In the genomic region with DNA sequence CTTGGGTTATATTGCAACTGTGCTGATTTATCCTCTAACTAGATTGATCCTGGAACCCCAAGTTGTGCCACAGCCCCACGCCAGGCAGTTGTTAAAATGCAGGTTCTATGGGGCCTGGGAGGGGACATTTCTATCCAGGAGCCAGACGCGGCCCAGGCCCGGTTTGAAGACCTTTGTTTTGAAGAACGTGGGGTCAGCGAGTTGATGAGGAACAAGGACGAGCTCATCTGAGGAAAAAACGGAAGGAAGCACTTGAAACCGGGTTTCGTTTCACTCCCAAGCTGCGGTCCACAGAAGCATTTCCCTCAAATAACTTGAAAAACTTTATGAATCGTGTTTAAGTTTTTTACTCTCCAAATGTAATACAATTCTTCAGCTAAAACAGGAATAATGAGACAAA, we compare ENCODE assay signal across 12 cellular contexts.
A peak's percentile ranks its signal among the peaks of the same experiment; 100 is the strongest.
DNase-seq lines count a peak whose midpoint lies in the region; ATAC-seq and TF ChIP-seq lines count a peak whose summit lies in the region.
"Had no signal": no experiment of that assay in that cellular context is flagged by ENCODE, and none has a peak within 500 bp of the region (broad histone marks: within the 10 kb centered on the region; RNA-seq: fewer than 3 reads in every experiment).

No MANE protein-coding gene starts in this region.

- intact Hi-C loops in CD14-positive monocyte (cut with micrococcal nuclease) (no loop called here), esophagus muscularis mucosa (cut with DNase I) (no loop called here)

- H3K9me3 Mint-ChIP-seq in CD14-positive monocyte (peaks cover 0 to 1% (median 0%) of the 10 kb centered on the region in 7 donors), nephron progenitor cell (peaks cover 14% of the 10 kb centered on the region), GM23338 (no peaks in the 10 kb centered on the region)
- no peaks in the 10 kb centered on the region for H3K9me3 Mint-ChIP-seq in activated naive CD8-positive, alpha-beta T cell treated with anti-CD3 and anti-CD28 coated beads, Interleukin-2, amount 50 U/mL, for 24 hours
- H3K9me3 Mint-ChIP-seq: activated naive CD4-positive, alpha-beta T cell treated with anti-CD3 and anti-CD28 coated beads, Interleukin-2, amount 50 U/mL, for 72 hours had no signal

- H3K4me3 ChIP-seq in GM23338 (no peak overlapping the region), esophagus muscularis mucosa (no peak overlapping the region)

- H3K4me3 Mint-ChIP-seq in CD14-positive monocyte: peak overlapping the region; percentile 66 to 84
- H3K4me3 Mint-ChIP-seq in activated naive CD8-positive, alpha-beta T cell treated with anti-CD3 and anti-CD28 coated beads, Interleukin-2, amount 50 U/mL, for 24 hours: no peak overlapping the region
- no peak overlapping the region for H3K4me3 Mint-ChIP-seq in nephron progenitor cell
- H3K4me3 Mint-ChIP-seq in GM23338: no peak overlapping the region

- H3K36me3 Mint-ChIP-seq in CD14-positive monocyte: peaks cover 39 to 43% of the 10 kb centered on the region in 2 donors
- H3K36me3 Mint-ChIP-seq in activated naive CD8-positive, alpha-beta T cell treated with anti-CD3 and anti-CD28 coated beads, Interleukin-2, amount 50 U/mL, for 24 hours (ENCODE audit: low read depth): peaks cover 36% of the 10 kb centered on the region
- H3K36me3 Mint-ChIP-seq in nephron progenitor cell (ENCODE audit: low read depth): peaks cover 65% of the 10 kb centered on the region
- peaks cover 48% of the 10 kb centered on the region for H3K36me3 Mint-ChIP-seq in GM23338 (ENCODE audit: low read depth)

- no peak for TF ChIP-seq EP300 in esophagus muscularis mucosa (IDR thresholded peaks at IDR 0.05)

- TF ChIP-seq POLR2A in esophagus muscularis mucosa (IDR thresholded peaks at IDR 0.05; ENCODE audit: low read depth): no peak

- no peaks in the 10 kb centered on the region for H3K27me3 ChIP-seq in GM23338 (ENCODE audit: insufficient read depth)
- H3K27me3 ChIP-seq in esophagus muscularis mucosa: no peaks in the 10 kb centered on the region

- WGBS in esophagus muscularis mucosa: 76% methylated on average over 12 of the region's 12 CpGs

- H3K79me2 ChIP-seq in GM23338 (replicated peaks; ENCODE audit: insufficient read depth): peaks cover 19% of the 10 kb centered on the region

- no peaks in the 10 kb centered on the region for H3K9me3 ChIP-seq in esophagus muscularis mucosa

- H3K4me1 Mint-ChIP-seq in CD14-positive monocyte (peaks cover 80% of the 10 kb centered on the region), nephron progenitor cell (peaks cover 33% of the 10 kb centered on the region), GM23338 (peaks cover 36% of the 10 kb centered on the region)
- H3K4me1 Mint-ChIP-seq in activated naive CD8-positive, alpha-beta T cell treated with anti-CD3 and anti-CD28 coated beads, Interleukin-2, amount 50 U/mL, for 24 hours: peaks cover 41% of the 10 kb centered on the region

- H2AFZ ChIP-seq in GM23338: no peak overlapping the region

- no peaks in the 10 kb centered on the region for H3K9me2 ChIP-seq in GM23338 (ENCODE audit: insufficient read depth)

- DNase-seq in CD14-positive monocyte (ENCODE audit: low spot score): peak; percentile 60
- DNase-seq in MV-4-11 (lab: John Stamatoyannopoulos, UW): peak; percentile 88
- DNase-seq in activated naive CD8-positive, alpha-beta T cell treated with anti-CD3 and anti-CD28 coated beads, Interleukin-2, amount 50 U/mL, for 24 hours: no peak
- no peak for DNase-seq in nephron progenitor cell
- no peak for DNase-seq in GM23338 (ENCODE audit: low spot score)
- no peak for DNase-seq in esophagus muscularis mucosa (ENCODE audit: extremely low spot score)
- DNase-seq: activated CD8-positive, alpha-beta memory T cell treated with anti-CD3 and anti-CD28 coated beads for 24 hours; caudate nucleus; T-helper 2 cell had no signal

- H3K4me2 ChIP-seq in GM23338: no peak overlapping the region

- H3F3A ChIP-seq in GM23338 (replicated peaks; ENCODE audit: low read depth): peaks cover 11% of the 10 kb centered on the region

- H3K36me3 ChIP-seq in GM23338 (ENCODE audit: insufficient read depth): no peaks in the 10 kb centered on the region
- peaks cover 0 to 32% (median 30%) of the 10 kb centered on the region in 4 donors for H3K36me3 ChIP-seq in esophagus muscularis mucosa

- TF ChIP-seq CTCF in CD14-positive monocyte (IDR thresholded peaks at IDR 0.05): no peak
- TF ChIP-seq CTCF in nephron progenitor cell (IDR thresholded peaks at IDR 0.05): no peak
- TF ChIP-seq CTCF in GM23338 (conservative IDR thresholded peaks at IDR 0.05; ENCODE audit: low read depth in 2 of 2): no peak
- TF ChIP-seq CTCF in esophagus muscularis mucosa (IDR thresholded peaks at IDR 0.05): no peak

- H3K27ac Mint-ChIP-seq in CD14-positive monocyte (peak overlapping the region; percentile 88 to 94 (median 91)), nephron progenitor cell (peak overlapping the region; percentile 90), GM23338 (no peak overlapping the region)
- peak overlapping the region; percentile 16 for H3K27ac Mint-ChIP-seq in activated naive CD8-positive, alpha-beta T cell treated with anti-CD3 and anti-CD28 coated beads, Interleukin-2, amount 50 U/mL, for 24 hours

- peaks cover 17% of the 10 kb centered on the region; the same call in 1 of the 2 replicates for H3K4me1 ChIP-seq in GM23338 (ENCODE audit: insufficient read depth)
- H3K4me1 ChIP-seq in esophagus muscularis mucosa: peaks cover 9 to 28% (median 22%) of the 10 kb centered on the region in 4 donors

- ATAC-seq in activated naive CD8-positive, alpha-beta T cell treated with anti-CD3 and anti-CD28 coated beads, Interleukin-2, amount 50 U/mL, for 24 hours: no peak
- ATAC-seq in GM23338 (no peak), HG03460 (IDR thresholded peaks at IDR 0.05; ENCODE audit: unreplicated experiment) (no peak), HG02763 (IDR thresholded peaks at IDR 0.05; ENCODE audit: unreplicated experiment) (no peak)
- ATAC-seq: activated naive CD4-positive, alpha-beta T cell treated with anti-CD3 and anti-CD28 coated beads, Interleukin-2, amount 50 U/mL, for 72 hours had no signal

- H4K20me1 ChIP-seq in GM23338 (replicated peaks; ENCODE audit: insufficient read depth): peaks cover 4% of the 10 kb centered on the region; the same call in 1 of the 2 replicates

- H3K27me3 Mint-ChIP-seq in CD14-positive monocyte (ENCODE audit: low read depth in 3 of 3) (no peaks in the 10 kb centered on the region), nephron progenitor cell (ENCODE audit: low read depth, poor library complexity) (no peaks in the 10 kb centered on the region), GM23338 (ENCODE audit: insufficient read depth, low read depth, poor library complexity) (peaks cover 16% of the 10 kb centered on the region)
- H3K27me3 Mint-ChIP-seq in activated naive CD8-positive, alpha-beta T cell treated with anti-CD3 and anti-CD28 coated beads, Interleukin-2, amount 50 U/mL, for 24 hours: no peaks in the 10 kb centered on the region

- H3K27ac ChIP-seq in GM23338 (ENCODE audit: low read depth) (no peak overlapping the region), esophagus muscularis mucosa (replicated peaks in 1 of 4) (peak overlapping the region in 1 of 4 donors; percentile 36)

TF ChIP-seq in GM23338, 12 proteins besides CTCF, POLR2A, EP300 and RAD21 (continues in another document):
- TF ChIP-seq EZH2phosphoT487 (IDR thresholded peaks at IDR 0.05; ENCODE audit: unreplicated experiment): no peak

Comparison
In these comparisons a context has a peak if more than half of its experiments do, and no peak if none do; other contexts are left out.
1. DNase-seq: peak in CD14-positive monocyte (single experiment) and MV-4-11 (single experiment); none in activated naive CD8-positive, alpha-beta T cell treated with anti-CD3 and anti-CD28 coated beads, Interleukin-2, amount 50 U/mL, for 24 hours (single experiment), nephron progenitor cell (single experiment), GM23338 (single experiment) and esophagus muscularis mucosa (single experiment).
2. H3K4me3 Mint-ChIP-seq: peak in CD14-positive monocyte (2 of 2); none in activated naive CD8-positive, alpha-beta T cell treated with anti-CD3 and anti-CD28 coated beads, Interleukin-2, amount 50 U/mL, for 24 hours (single experiment), nephron progenitor cell (single experiment) and GM23338 (single experiment).